18 cellular contexts compared by ENCODE assay signal in genomic region chr22:44100411-44100810, GRCh38.
A peak's percentile ranks its signal among the peaks of the same experiment; 100 is the strongest.
DNase-seq lines count a peak whose midpoint lies in the region; ATAC-seq, FAIRE-seq and TF ChIP-seq lines count a peak whose summit lies in the region.
"Had no signal": no experiment of that assay in that cellular context is flagged by ENCODE, and none has a peak within 500 bp of the region (broad histone marks: within the 10 kb centered on the region; RNA-seq: fewer than 3 reads in every experiment).

No MANE protein-coding gene starts in this region.

- TF ChIP-seq POLR2A in H1 (IDR thresholded peaks at IDR 0.05; ENCODE audit: control extremely low read depth in 1 of 2, low read depth in 2 of 2, low read length in 2 of 2) (no peak), sigmoid colon (IDR thresholded peaks at IDR 0.05) (no peak)

- no peaks in the 10 kb centered on the region for H3K79me2 ChIP-seq in H1 (ENCODE audit: control insufficient read depth in 1 of 2, insufficient read depth in 2 of 2, low read length in 2 of 2)

- POLR2A ChIA-PET in H1 (lab: Charles Lee; ENCODE audit: partially characterized antibody), result no interaction called here

- no peak for FAIRE-seq in H1 (lab: Jason Lieb, UNC)
- FAIRE-seq: A204.1, GM12878, GM18507, HepG2, HTR-8/SVneo had no signal

- DNase-seq in left ventricle myocardium superior (peak; percentile 14), left ventricle myocardium inferior (no peak), H1 (ENCODE audit: low read depth in 1 of 2, low spot score in 2 of 2) (no peak), sigmoid colon (peak; percentile 55), RKO (ENCODE audit: low spot score) (no peak), DMS53 treated with DMSO at 0.1 percent for 48 hours (lab: John Stamatoyannopoulos, UW; ENCODE audit: unreplicated experiment) (no peak)
- DNase-seq: C1 segment of cervical spinal cord; Calu3; CD4-positive, alpha-beta T cell; DMS 273 treated with DMSO at 0.1 percent for 48 hours; DMS79 had no signal

- H3K4me1 ChIP-seq in left ventricle myocardium inferior (no peaks in the 10 kb centered on the region), H1 (replicated peaks in 1 of 4; ENCODE audit: control insufficient read depth in 3 of 4, insufficient read depth in 4 of 4, low read length in 3 of 4) (no peaks in the 10 kb centered on the region), sigmoid colon (no peaks in the 10 kb centered on the region)
- H3K4me1 ChIP-seq: HAP-1 had no signal

- ATAC-seq in left ventricle myocardium superior (no peak), HG03378 (IDR thresholded peaks at IDR 0.05; ENCODE audit: unreplicated experiment) (no peak)
- ATAC-seq: GM12878, HepG2 had no signal

- H3K4me3 ChIP-seq in left ventricle myocardium inferior, result no peak overlapping the region
- no peak overlapping the region for H3K4me3 ChIP-seq in H1 (ENCODE audit: extremely low read depth in 1 of 4, insufficient read depth in 2 of 4, low read depth in 3 of 4, low read length in 4 of 4)
- H3K4me3 ChIP-seq in sigmoid colon, result no peak overlapping the region
- H3K4me3 ChIP-seq: GM12878, HAP-1 had no signal

- no peak overlapping the region for H3K14ac ChIP-seq in H1 (ENCODE audit: insufficient read length)

- H2BK15ac ChIP-seq in H1 (ENCODE audit: low read length), result 0 out of 2 replicates have a peak overlapping the region, but pooled peaks have one; percentile 46

- H3K9me3 ChIP-seq in left ventricle myocardium inferior (replicated peaks) (no peaks in the 10 kb centered on the region), H1 (ENCODE audit: insufficient read depth in 2 of 2, low read depth in 1 of 2, low read length in 1 of 2) (peaks cover 4 to 10% of the 10 kb centered on the region in 2 experiments), sigmoid colon (no peaks in the 10 kb centered on the region)
- H3K9me3 ChIP-seq: HAP-1 had no signal

- no peaks in the 10 kb centered on the region for H3K27me3 ChIP-seq in left ventricle myocardium inferior (ENCODE audit: low read depth)
- H3K27me3 ChIP-seq in H1 (replicated peaks in 1 of 4; ENCODE audit: control insufficient read depth in 3 of 4, extremely low read depth in 1 of 4, insufficient read depth in 3 of 4, low read length in 3 of 4), result no peaks in the 10 kb centered on the region
- no peaks in the 10 kb centered on the region for H3K27me3 ChIP-seq in sigmoid colon

- CTCF ChIA-PET in H1 (lab: Charles Lee; ENCODE audit: partially characterized antibody), result interaction anchor here (1.0 to 3.9 kb wide), 5 partner anchors 15 to 32 kb away, joined by 3 to 17 read pairs (median 6); no protein-coding TSS in a partner anchor

- peak overlapping the region; percentile 8; the same call in 1 of the 2 replicates for H4K8ac ChIP-seq in H1 (ENCODE audit: extremely low read depth, insufficient read depth, low read length)

- H4K91ac ChIP-seq in H1 (replicated peaks; ENCODE audit: insufficient read length, low read length), result no peak overlapping the region

- H3K36me3 ChIP-seq in left ventricle myocardium inferior (peaks cover 72% of the 10 kb centered on the region), H1 (ENCODE audit: control insufficient read depth in 2 of 4, insufficient read depth in 4 of 4, low read length in 3 of 4) (no peaks in the 10 kb centered on the region), sigmoid colon (peaks cover 0 to 30% (median 9%) of the 10 kb centered on the region in 4 donors)

- H3K56ac ChIP-seq in H1 (replicated peaks; ENCODE audit: insufficient read length, low read depth, low read length), result no peak overlapping the region

- no peak overlapping the region for H2BK20ac ChIP-seq in H1 (ENCODE audit: low read length)

- no peaks in the 10 kb centered on the region; the same call in 1 of the 2 replicates for H3K79me1 ChIP-seq in H1 (ENCODE audit: low read depth, low read length)

- no peak overlapping the region for H3K18ac ChIP-seq in H1 (ENCODE audit: extremely low read depth, low read length)

- H3K4me2 ChIP-seq in H1 (ENCODE audit: insufficient read depth in 1 of 2, low read depth in 2 of 2, low read length in 2 of 2), result no peak overlapping the region

- WGBS in H1 (ENCODE audit: extremely low coverage in 1 of 2, insufficient coverage in 1 of 2, insufficient read length in 1 of 2, insufficient replicate concordance in 2 of 2, low coverage in 1 of 2, low lambda C conversion rate in 2 of 2, missing lambda C conversion rate in 1 of 2), 2 experiments, result 95% methylated on average over 13 of the region's 13 CpGs; no CpG with 5 or more reads in 1 of the 2 experiments
- WGBS in sigmoid colon, 2 donors, result 88 to 92% methylated on average over 13 of the region's 13 CpGs

- no peak overlapping the region for H2BK5ac ChIP-seq in H1 (ENCODE audit: low read depth, low read length)

- peak overlapping the region; percentile 68; the same call in 1 of the 2 replicates for H2BK12ac ChIP-seq in H1 (ENCODE audit: low read depth, low read length)

- H2AK5ac ChIP-seq in H1 (ENCODE audit: low read depth, low read length), result 0 out of 2 replicates have a peak overlapping the region, but pooled peaks have one; percentile 39

- H2BK120ac ChIP-seq in H1 (replicated peaks; ENCODE audit: low read depth, low read length), result no peak overlapping the region

- TF ChIP-seq CTCF in left ventricle myocardium inferior (IDR thresholded peaks at IDR 0.05; ENCODE audit: borderline replicate concordance) (no peak), H1 (IDR thresholded peaks at IDR 0.05; ENCODE audit: control extremely low read depth in 1 of 3, insufficient read depth in 1 of 3, low read depth in 1 of 3, low read length in 3 of 3) (no peak), sigmoid colon (IDR thresholded peaks at IDR 0.05) (no peak)

- no peak overlapping the region for H2AFZ ChIP-seq in H1 (ENCODE audit: low read length)

- no peak overlapping the region for H3K9ac ChIP-seq in H1 (replicated peaks in 1 of 4; ENCODE audit: extremely low read depth in 1 of 4, low read depth in 3 of 4, low read length in 3 of 4)

- intact Hi-C loops in left ventricle myocardium superior (cut with micrococcal nuclease) (no loop called here), left ventricle myocardium inferior (cut with micrococcal nuclease) (no loop called here), sigmoid colon (cut with DNase I) (no loop called here)

- TF ChIP-seq EP300 in H1 (IDR thresholded peaks at IDR 0.05; ENCODE audit: borderline replicate concordance in 1 of 2, low read depth in 2 of 2, low read length in 2 of 2), result no peak
- no peak for TF ChIP-seq EP300 in sigmoid colon (IDR thresholded peaks at IDR 0.05)

- no peak overlapping the region for H4K5ac ChIP-seq in H1 (ENCODE audit: insufficient read length, low read depth, low read length)

- H4K20me1 ChIP-seq in H1 (replicated peaks in 1 of 2; ENCODE audit: control insufficient read depth in 1 of 2, insufficient read depth in 2 of 2, low read length in 2 of 2), result no peaks in the 10 kb centered on the region

- H3K23ac ChIP-seq in H1 (ENCODE audit: insufficient read length), result no peak overlapping the region

- no peaks in the 10 kb centered on the region for H3K23me2 ChIP-seq in H1 (ENCODE audit: low read depth, low read length)

- no peak overlapping the region for H3K4ac ChIP-seq in H1 (replicated peaks; ENCODE audit: insufficient read length, low read depth, low read length)

- TF ChIP-seq RAD21 in H1 (IDR thresholded peaks at IDR 0.05 in 1 of 2, conservative IDR thresholded peaks at IDR 0.05 in 1 of 2; ENCODE audit: low read depth in 2 of 2, low read length in 2 of 2), result no peak

- H3K27ac ChIP-seq in left ventricle myocardium inferior (replicated peaks) (no peak overlapping the region), H1 (ENCODE audit: low read depth, low read length) (no peak overlapping the region), sigmoid colon (no peak overlapping the region)

TF ChIP-seq in H1, 55 proteins besides CTCF, POLR2A, EP300 and RAD21:
- no peak for TF ChIP-seq SIRT6 (IDR thresholded peaks at IDR 0.05; ENCODE audit: low read length)
- no peak for TF ChIP-seq TAF7 (optimal IDR thresholded peaks at IDR 0.05; ENCODE audit: borderline replicate concordance, low read depth, low read length)
- no peak for TF ChIP-seq RNF2 (IDR thresholded peaks at IDR 0.05; ENCODE audit: borderline replicate concordance, low read depth, low read length, missing control alignments, poor library complexity, severe bottlenecking)
- TF ChIP-seq EZH2 (IDR thresholded peaks at IDR 0.05; ENCODE audit: low read depth, low read length, severe bottlenecking), result no peak

Comparison
In these comparisons a context has a peak if more than half of its experiments do, and no peak if none do; other contexts are left out.
1. DNase-seq: peak in left ventricle myocardium superior (single experiment) and sigmoid colon (single experiment); none in left ventricle myocardium inferior (single experiment), H1 (0 of 2), RKO (single experiment) and DMS53 treated with DMSO at 0.1 percent for 48 hours (single experiment).